23 cellular contexts compared by ENCODE assay signal in the genomic region with DNA sequence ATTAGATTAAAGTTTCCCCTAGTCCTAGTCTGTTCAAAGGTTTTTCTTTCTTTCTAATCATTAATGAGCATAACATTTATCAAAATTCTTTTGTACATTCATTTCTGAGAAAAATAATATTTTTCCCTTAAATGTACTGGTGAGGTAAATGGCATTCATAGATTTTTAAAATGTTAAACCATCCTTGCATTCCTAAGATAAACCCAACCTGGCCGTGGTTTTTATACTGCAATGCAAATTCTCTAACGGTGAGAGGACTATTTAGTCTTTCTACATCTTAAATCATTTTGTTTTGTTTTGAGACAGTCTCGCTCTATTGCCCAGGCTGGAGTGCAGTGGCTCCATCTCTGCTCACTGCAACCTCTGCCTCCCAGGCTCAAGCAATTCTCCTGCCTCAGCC. TPM values are rescaled to one million over a fixed set of nuclear protein-coding genes. Genes with fewer than 3 reads are reported as not detected.
DNase-seq lines count a peak whose midpoint lies in the region; ATAC-seq, FAIRE-seq and TF ChIP-seq lines count a peak whose summit lies in the region.
"Had no signal": no experiment of that assay in that cellular context is flagged by ENCODE, and none has a peak within 500 bp of the region (broad histone marks: within the 10 kb centered on the region; RNA-seq: fewer than 3 reads in every experiment).

No MANE protein-coding gene starts in this region.

- H3K27ac ChIP-seq in right lobe of liver, result peak overlapping the region in 2 of 3 donors; percentile 93 to 96
- H3K27ac ChIP-seq in HepG2 (ENCODE audit: extremely low read length, insufficient read depth, low read length), result no peak overlapping the region
- H3K27ac ChIP-seq in esophagus (ENCODE audit: low read depth in 2 of 2, low read length in 1 of 2), result peak overlapping the region; percentile 84 to 85
- H3K27ac ChIP-seq in neural progenitor cell, result no peak overlapping the region
- peak overlapping the region; percentile 29 for H3K27ac ChIP-seq in vagina
- H3K27ac ChIP-seq: GM23248, KMS-11, SJSA1 had no signal

- no TSS peak for BruUV-seq in HepG2 (replicated peaks; lab: Mats Ljungman, UMichigan)

- H3K36me3 ChIP-seq in right lobe of liver (no peaks in the 10 kb centered on the region), HepG2 (replicated peaks in 1 of 2; ENCODE audit: control insufficient read depth in 1 of 2, insufficient read depth in 2 of 2, low read length in 2 of 2) (no peaks in the 10 kb centered on the region), esophagus (ENCODE audit: control insufficient read depth in 2 of 2, insufficient read depth in 2 of 2, low read length in 1 of 2) (peaks cover 0 to 11% of the 10 kb centered on the region in 2 donors), neural progenitor cell (peaks cover 6% of the 10 kb centered on the region), vagina (peaks cover 0 to 13% of the 10 kb centered on the region in 2 donors)
- H3K36me3 ChIP-seq: Peyer's patch, SJSA1 had no signal

- intact Hi-C loops in right lobe of liver (cut with DNase I), result no loop called here
- intact Hi-C loops in HepG2 (cut with micrococcal nuclease; ENCODE audit: unreplicated experiment), result loop anchor here (5.0 kb wide), 1 partner anchor 66 kb away; no protein-coding TSS in a partner anchor
- intact Hi-C loops in vagina (cut with DNase I), result no loop called here

- H3K4me1 Mint-ChIP-seq in neural progenitor cell, result peaks cover 48% of the 10 kb centered on the region

- TF ChIP-seq CTCF in right lobe of liver (IDR thresholded peaks at IDR 0.05), result no peak
- TF ChIP-seq CTCF in HepG2 (CRISPR knock-in tag; IDR thresholded peaks at IDR 0.05), result no peak
- no peak for TF ChIP-seq CTCF in neural progenitor cell (IDR thresholded peaks at IDR 0.05)
- no peak for TF ChIP-seq CTCF in vagina (IDR thresholded peaks at IDR 0.05)

- 94% methylated on average over 3 of the region's 3 CpGs for WGBS in right lobe of liver (ENCODE audit: insufficient coverage, low coverage, low lambda C conversion rate, missing lambda C conversion rate)
- WGBS in HepG2 (ENCODE audit: low lambda C conversion rate), result 98% methylated on average over 3 of the region's 3 CpGs
- WGBS in esophagus, 2 donors, result 95 to 96% methylated on average over 3 of the region's 3 CpGs

- H3K27me3 ChIP-seq in right lobe of liver, result no peaks in the 10 kb centered on the region
- no peaks in the 10 kb centered on the region; a peak in 1 of 5 replicates for H3K27me3 ChIP-seq in HepG2 (ENCODE audit: control insufficient read depth in 1 of 2, insufficient read depth in 2 of 2, low read length in 2 of 2)
- no peaks in the 10 kb centered on the region for H3K27me3 ChIP-seq in esophagus (ENCODE audit: control insufficient read depth in 1 of 2, insufficient read depth in 2 of 2, low read length in 2 of 2)
- peaks cover 22% of the 10 kb centered on the region for H3K27me3 ChIP-seq in neural progenitor cell
- H3K27me3 ChIP-seq in vagina, result no peaks in the 10 kb centered on the region
- H3K27me3 ChIP-seq: Peyer's patch, SJSA1 had no signal

- H3K9me3 ChIP-seq in right lobe of liver, result no peaks in the 10 kb centered on the region
- H3K9me3 ChIP-seq in HepG2 (ENCODE audit: low read length), result 0 out of 2 replicates have a peak, but pooled peaks cover 5% of the 10 kb centered on the region
- peaks cover 0 to 3% of the 10 kb centered on the region in 2 donors for H3K9me3 ChIP-seq in esophagus (ENCODE audit: control insufficient read depth in 2 of 2, insufficient read depth in 1 of 2, low read depth in 1 of 2, low read length in 1 of 2)
- peaks cover 5% of the 10 kb centered on the region for H3K9me3 ChIP-seq in neural progenitor cell (ENCODE audit: low read depth)
- H3K9me3 ChIP-seq in vagina, result no peaks in the 10 kb centered on the region
- H3K9me3 ChIP-seq: HAP-1 had no signal

- peaks cover 0 to 55% (median 12%) of the 10 kb centered on the region in 4 donors for H3K4me1 ChIP-seq in right lobe of liver
- H3K4me1 ChIP-seq in HepG2 (ENCODE audit: insufficient read depth, low read length), result peaks cover 62% of the 10 kb centered on the region
- H3K4me1 ChIP-seq in esophagus (ENCODE audit: control insufficient read depth in 2 of 2, insufficient read depth in 2 of 2, low read length in 1 of 2), result peaks cover 6 to 32% of the 10 kb centered on the region in 2 donors
- peaks cover 28% of the 10 kb centered on the region for H3K4me1 ChIP-seq in neural progenitor cell
- peaks cover 19% of the 10 kb centered on the region for H3K4me1 ChIP-seq in vagina

- POLR2A ChIA-PET in HepG2 (lab: Yijun Ruan, JAX), result interaction anchor here (2.5 kb wide), 1 partner anchor 8 kb away, joined by 33 read pairs; no protein-coding TSS in a partner anchor

- no peak overlapping the region for H3K27ac Mint-ChIP-seq in neural progenitor cell

- in situ Hi-C loops in HepG2 (cut with HindIII; ENCODE audit: extremely low pct_ligation_motif_present, low pct_unique_long_range_greater_than_20kb), result no loop called here

- no peak for FAIRE-seq in HepG2 (lab: Jason Lieb, UNC)

- H3K4me3 Mint-ChIP-seq in neural progenitor cell, result peak overlapping the region; percentile 9
- H3K4me3 Mint-ChIP-seq: CD8-positive, alpha-beta T cell had no signal

- CTCF ChIA-PET in HepG2 (lab: Yijun Ruan, JAX; ENCODE audit: low intra/inter-chr PET ratio, low total read pairs), result no interaction called here

- H3K79me2 ChIP-seq in HepG2 (ENCODE audit: insufficient read depth, low read length) (no peaks in the 10 kb centered on the region), neural progenitor cell (ENCODE audit: low read depth) (no peaks in the 10 kb centered on the region)

- H3K4me2 ChIP-seq in HepG2 (ENCODE audit: low read depth, low read length), result no peak overlapping the region
- no peak overlapping the region for H3K4me2 ChIP-seq in neural progenitor cell
- H3K4me2 ChIP-seq: KMS-11 had no signal

- H4K20me1 ChIP-seq in HepG2 (ENCODE audit: insufficient read depth, low read length) (no peaks in the 10 kb centered on the region), neural progenitor cell (ENCODE audit: low read depth) (peaks cover 35% of the 10 kb centered on the region)

- peaks cover 29% of the 10 kb centered on the region for H3F3A ChIP-seq in neural progenitor cell (ENCODE audit: low read depth)

- TF ChIP-seq POLR2A in right lobe of liver (IDR thresholded peaks at IDR 0.05) (no peak), HepG2 (IDR thresholded peaks at IDR 0.05; ENCODE audit: insufficient read depth in 1 of 2, low read depth in 2 of 2, low read length in 2 of 2) (no peak), vagina (IDR thresholded peaks at IDR 0.05) (no peak)

- DNase-seq in right lobe of liver (no peak), HepG2 (ENCODE audit: low spot score) (no peak), neural progenitor cell (ENCODE audit: low spot score) (no peak), vagina (ENCODE audit: extremely low spot score in 2 of 2) (no peak), SKM-1 treated with dmso at 0.1 percent for 144 hours (lab: John Stamatoyannopoulos, UW; ENCODE audit: unreplicated experiment) (no peak), DMS153 treated with DMSO at 0.1 percent for 48 hours (lab: John Stamatoyannopoulos, UW; ENCODE audit: unreplicated experiment) (no peak)
- DNase-seq: 8988T, C1 segment of cervical spinal cord, DMS79, GM23248, NCI-H1105, NCI-H146, NCI-H2029, NCI-H345, NCI-H524, NCI-H82, Peyer's patch had no signal

- no peak for TF ChIP-seq EP300 in HepG2 (IDR thresholded peaks at IDR 0.05; ENCODE audit: low read depth in 2 of 2, low read length in 2 of 2)
- no peak for TF ChIP-seq EP300 in HepG2 (CRISPR knock-in tag; IDR thresholded peaks at IDR 0.05; ENCODE audit: borderline replicate concordance)

- peaks cover 22% of the 10 kb centered on the region for H3K9me3 Mint-ChIP-seq in neural progenitor cell

- H3K36me3 Mint-ChIP-seq in neural progenitor cell, result peaks cover 46% of the 10 kb centered on the region

- H3K4me3 ChIP-seq in right lobe of liver (peak overlapping the region in 1 of 3 donors; percentile 45), HepG2 (replicated peaks in 1 of 3; ENCODE audit: insufficient read depth in 1 of 3, low read depth in 2 of 3, low read length in 3 of 3) (no peak overlapping the region), esophagus (ENCODE audit: low read depth in 1 of 2, low read length in 2 of 2) (peak overlapping the region in 1 of 2 donors; percentile 38), neural progenitor cell (no peak overlapping the region), vagina (no peak overlapping the region)
- H3K4me3 ChIP-seq: GM23248, HAP-1, Peyer's patch, SJSA1 had no signal

- H3K27me3 Mint-ChIP-seq in neural progenitor cell (ENCODE audit: insufficient read depth, low read depth), result peaks cover 13% of the 10 kb centered on the region

- no peak for TF ChIP-seq RAD21 in HepG2 (CRISPR knock-in tag; IDR thresholded peaks at IDR 0.05)

- no peak for ATAC-seq in right lobe of liver
- ATAC-seq in HepG2, result no peak
- ATAC-seq in GM18868 (IDR thresholded peaks at IDR 0.05; ENCODE audit: unreplicated experiment), result no peak
- ATAC-seq: CD8-positive, alpha-beta T cell had no signal

- no peak overlapping the region for H3K9ac ChIP-seq in HepG2 (ENCODE audit: insufficient read depth, low read depth, low read length)
- H3K9ac ChIP-seq in neural progenitor cell, result no peak overlapping the region
- H3K9ac ChIP-seq: GM23248, KMS-11 had no signal

- H2AFZ ChIP-seq in HepG2 (ENCODE audit: low read length) (no peak overlapping the region), neural progenitor cell (replicated peaks) (no peak overlapping the region)
- H2AFZ ChIP-seq: GM23248 had no signal

RNA-seq across cellular contexts. Expression of a gene that starts 40.6 kb away (rescaled TPM):
- 10 to 100 TPM; 17.2 to 24.2 (median 19.9) TPM for total RNA-seq in right lobe of liver
- total RNA-seq in HepG2 (2016; rRNA removed; fragmentation: Illumina TruSeq; extraction: Trizol), result 47.7 and 50.2 TPM in 2 replicates
- total RNA-seq in HepG2 (2016; cell fraction: cytosol; rRNA removed; fragmentation: Illumina TruSeq; extraction: Trizol; ENCODE audit: low read depth), result 18.2 and 23.3 TPM in 2 replicates
- total RNA-seq in HepG2 (2016; cell fraction: insoluble cytoplasmic fraction; rRNA removed; fragmentation: Illumina TruSeq; extraction: Trizol), result 47.8 and 51.9 TPM in 2 replicates
- 29.1 and 30.8 TPM in 2 replicates for total RNA-seq in HepG2 (2016; cell fraction: membrane; rRNA removed; fragmentation: Illumina TruSeq; extraction: Trizol)
- 60.2 and 64.2 TPM in 2 replicates for total RNA-seq in HepG2 (2016; cell fraction: nucleus; rRNA removed; fragmentation: Illumina TruSeq; extraction: Trizol)
- 31.0 and 32.1 TPM in 2 replicates for polyA plus RNA-seq in HepG2 (2011; rRNA removed)
- 19.1 and 26.5 TPM in 2 replicates for polyA plus RNA-seq in HepG2 (2011; cell fraction: cytosol; rRNA removed)
- 132 and 159 TPM in 2 replicates for polyA plus RNA-seq in HepG2 (2011; cell fraction: nucleus; rRNA removed)
- polyA plus RNA-seq in HepG2 (2012), result 26.7 and 28.6 TPM in 2 replicates
- polyA plus RNA-seq in HepG2 (2016; cell fraction: cytosol; fragmentation: Illumina TruSeq; extraction: Trizol; ENCODE audit: low read depth), result 8.9 and 10.9 TPM in 2 replicates
- polyA plus RNA-seq in HepG2 (2016; cell fraction: insoluble cytoplasmic fraction; fragmentation: Illumina TruSeq; extraction: Trizol; ENCODE audit: low read depth), result 51.8 and 58.5 TPM in 2 replicates
- polyA plus RNA-seq in HepG2 (2016; cell fraction: membrane; fragmentation: Illumina TruSeq; extraction: Trizol; ENCODE audit: low read depth), result 20.5 and 21.0 TPM in 2 replicates
- polyA plus RNA-seq in HepG2 (2016; cell fraction: nucleus; fragmentation: Illumina TruSeq; extraction: Trizol; ENCODE audit: insufficient read depth, low read depth), result 126 and 127 TPM in 2 replicates
- 36.9 and 68.5 TPM in 2 replicates for polyA minus RNA-seq in HepG2 (2011; rRNA and poly(A)+ RNA removed; ENCODE audit: low replicate concordance)
- polyA minus RNA-seq in HepG2 (2011; cell fraction: cytosol; rRNA and poly(A)+ RNA removed), result 9.8 and 12.0 TPM in 2 replicates
- 105 and 171 TPM in 2 replicates for polyA minus RNA-seq in HepG2 (2011; cell fraction: nucleus; rRNA and poly(A)+ RNA removed)
- 10 to 100 TPM; 24.3 to 32.4 TPM for polyA plus RNA-seq in esophagus
- 66.9 and 70.1 TPM in 2 replicates for total RNA-seq in neural progenitor cell (ENCODE audit: low replicate concordance)
- total RNA-seq in vagina, result 37.1 TPM

Comparison
In these comparisons a context has a peak if more than half of its experiments do, and no peak if none do; other contexts are left out.
1. H3K27ac ChIP-seq: peak in right lobe of liver (2 of 3), esophagus (2 of 2) and vagina (single experiment); none in HepG2 (single experiment) and neural progenitor cell (single experiment).